In the genomic region with DNA sequence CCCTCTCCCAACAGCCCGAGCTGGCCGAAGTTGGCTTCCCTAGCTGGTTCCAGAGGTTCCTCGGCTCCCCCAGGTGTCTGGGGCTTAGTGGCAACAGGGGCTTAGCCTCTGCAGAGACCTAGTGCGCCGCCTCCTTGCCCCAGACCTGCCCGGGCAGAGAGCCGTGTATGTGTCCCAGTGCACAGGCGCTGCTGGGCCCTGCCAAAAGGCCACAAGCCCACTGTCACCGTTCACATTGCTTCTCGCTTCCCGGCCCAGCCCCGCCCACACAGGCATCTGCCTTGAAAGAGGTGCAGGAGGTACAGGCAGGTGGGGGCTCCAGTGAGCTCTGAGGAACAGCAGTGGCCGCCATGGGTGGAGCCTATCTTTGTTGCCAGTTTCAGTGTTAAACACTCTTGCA, we compare ENCODE assay signal across 24 cellular contexts. TPM values are rescaled to one million over a fixed set of nuclear protein-coding genes. Genes with fewer than 3 reads are reported as not detected.
DNase-seq lines count a peak whose midpoint lies in the region; ATAC-seq, FAIRE-seq and TF ChIP-seq lines count a peak whose summit lies in the region.
"Had no signal": no experiment of that assay in that cellular context is flagged by ENCODE, and none has a peak within 500 bp of the region (broad histone marks: within the 10 kb centered on the region; RNA-seq: fewer than 3 reads in every experiment).

No MANE protein-coding gene starts in this region.

- TF ChIP-seq RAD21 in H1 (IDR thresholded peaks at IDR 0.05 in 1 of 2, conservative IDR thresholded peaks at IDR 0.05 in 1 of 2; ENCODE audit: low read depth in 2 of 2, low read length in 2 of 2) (no peak), HepG2 (CRISPR knock-in tag; IDR thresholded peaks at IDR 0.05) (no peak)

- H3K4me3 ChIP-seq in H1 (ENCODE audit: extremely low read depth in 1 of 4, insufficient read depth in 2 of 4, low read depth in 3 of 4, low read length in 4 of 4): no peak overlapping the region
- H3K4me3 ChIP-seq in HepG2 (replicated peaks in 1 of 3; ENCODE audit: insufficient read depth in 1 of 3, low read depth in 2 of 3, low read length in 3 of 3): no peak overlapping the region
- H3K4me3 ChIP-seq: GM23248, K562 had no signal

- H3K9ac ChIP-seq in H1 (replicated peaks in 1 of 4; ENCODE audit: extremely low read depth in 1 of 4, low read depth in 3 of 4, low read length in 3 of 4) (no peak overlapping the region), HepG2 (ENCODE audit: insufficient read depth, low read depth, low read length) (no peak overlapping the region)
- H3K9ac ChIP-seq: GM23248, SK-N-SH had no signal

- no peak overlapping the region for H4K5ac ChIP-seq in H1 (ENCODE audit: insufficient read length, low read depth, low read length)

- BruUV-seq in HepG2 (replicated peaks; lab: Mats Ljungman, UMichigan): no TSS peak

- no peak overlapping the region for H2BK15ac ChIP-seq in H1 (ENCODE audit: low read length)

- peaks cover 0 to 2% of the 10 kb centered on the region in 2 experiments for H4K20me1 ChIP-seq in H1 (replicated peaks in 1 of 2; ENCODE audit: control insufficient read depth in 1 of 2, insufficient read depth in 2 of 2, low read length in 2 of 2)
- no peaks in the 10 kb centered on the region for H4K20me1 ChIP-seq in HepG2 (ENCODE audit: insufficient read depth, low read length)

- ATAC-seq in HepG2: no peak
- no peak for ATAC-seq in HG03175 (IDR thresholded peaks at IDR 0.05; ENCODE audit: unreplicated experiment)
- ATAC-seq: HCT116, K562 had no signal

- H3K23me2 ChIP-seq in H1 (ENCODE audit: low read depth, low read length): peaks cover 7% of the 10 kb centered on the region; the same call in 1 of the 2 replicates

- H3K36me3 ChIP-seq in H1 (ENCODE audit: control insufficient read depth in 2 of 4, insufficient read depth in 4 of 4, low read length in 3 of 4) (no peaks in the 10 kb centered on the region), HepG2 (replicated peaks in 1 of 2; ENCODE audit: control insufficient read depth in 1 of 2, insufficient read depth in 2 of 2, low read length in 2 of 2) (no peaks in the 10 kb centered on the region; a peak in 1 of 5 replicates)

- H3K4ac ChIP-seq in H1 (replicated peaks; ENCODE audit: insufficient read length, low read depth, low read length): no peak overlapping the region

- H2BK12ac ChIP-seq in H1 (ENCODE audit: low read depth, low read length): peak overlapping the region; percentile 80; the same call in 1 of the 2 replicates

- intact Hi-C loops in HepG2 (cut with micrococcal nuclease; ENCODE audit: unreplicated experiment): no loop called here

- H3K9me3 Mint-ChIP-seq in IgD-negative memory B cell (peaks cover 0 to 1% (median 0%) of the 10 kb centered on the region in 3 donors), nephron progenitor cell (no peaks in the 10 kb centered on the region)

- no peak overlapping the region for H2BK120ac ChIP-seq in H1 (replicated peaks; ENCODE audit: low read depth, low read length)

- no peak overlapping the region for H4K8ac ChIP-seq in H1 (ENCODE audit: extremely low read depth, insufficient read depth, low read length)

- H2BK20ac ChIP-seq in H1 (ENCODE audit: low read length): 0 out of 2 replicates have a peak overlapping the region, but pooled peaks have one; percentile 61

- no peak overlapping the region for H3K18ac ChIP-seq in H1 (ENCODE audit: extremely low read depth, low read length)

- H3K27ac Mint-ChIP-seq in IgD-negative memory B cell (peak overlapping the region in 2 of 3 donors; percentile 43 to 71), nephron progenitor cell (no peak overlapping the region)

- H3K9me3 ChIP-seq in H1 (ENCODE audit: insufficient read depth in 2 of 2, low read depth in 1 of 2, low read length in 1 of 2) (no peaks in the 10 kb centered on the region), HepG2 (ENCODE audit: low read length) (no peaks in the 10 kb centered on the region)
- H3K9me3 ChIP-seq: SK-N-SH had no signal

- H3K79me1 ChIP-seq in H1 (ENCODE audit: low read depth, low read length): peaks cover 7% of the 10 kb centered on the region; the same call in 1 of the 2 replicates

- H2AK5ac ChIP-seq in H1 (ENCODE audit: low read depth, low read length): peak overlapping the region; percentile 65; the same call in 1 of the 2 replicates

- peak; percentile 7 for DNase-seq in COLO668 (lab: John Stamatoyannopoulos, UW; ENCODE audit: unreplicated experiment)
- DNase-seq in H1 (ENCODE audit: low read depth in 1 of 2, low spot score in 2 of 2): no peak
- DNase-seq in HepG2 (ENCODE audit: low spot score): peak; percentile 20
- DNase-seq in 8988T: no peak
- DNase-seq in urothelium cell line (ENCODE audit: low spot score): no peak
- no peak for DNase-seq in nephron progenitor cell
- DNase-seq: DMS153, DND-41, GM23248, Kasumi-1, MV-4-11, NCI-H1105, NCI-H1436 treated with DMSO at 0.1 percent for 48 hours, NCI-H1930, NCI-H2107, NCI-H524 treated with DMSO at 0.1 percent for 48 hours, SK-N-SH had no signal

- H3K79me2 ChIP-seq in H1 (ENCODE audit: control insufficient read depth in 1 of 2, insufficient read depth in 2 of 2, low read length in 2 of 2) (peaks cover 0 to 9% of the 10 kb centered on the region in 2 experiments; a peak in 2 of 4 replicates), HepG2 (ENCODE audit: insufficient read depth, low read length) (peaks cover 14% of the 10 kb centered on the region)

- H3K14ac ChIP-seq in H1 (ENCODE audit: insufficient read length): no peak overlapping the region

- no peak for TF ChIP-seq EP300 in H1 (IDR thresholded peaks at IDR 0.05; ENCODE audit: borderline replicate concordance in 1 of 2, low read depth in 2 of 2, low read length in 2 of 2)
- TF ChIP-seq EP300 in HepG2 (IDR thresholded peaks at IDR 0.05; ENCODE audit: low read depth in 2 of 2, low read length in 2 of 2): no peak
- no peak for TF ChIP-seq EP300 in HepG2 (CRISPR knock-in tag; IDR thresholded peaks at IDR 0.05; ENCODE audit: borderline replicate concordance)

- no peaks in the 10 kb centered on the region for H3K36me3 Mint-ChIP-seq in IgD-negative memory B cell
- H3K36me3 Mint-ChIP-seq in nephron progenitor cell (ENCODE audit: low read depth): no peaks in the 10 kb centered on the region

- TF ChIP-seq POLR2A in H1 (IDR thresholded peaks at IDR 0.05; ENCODE audit: control extremely low read depth in 1 of 2, low read depth in 2 of 2, low read length in 2 of 2): no peak
- TF ChIP-seq POLR2A in HepG2 (IDR thresholded peaks at IDR 0.05; ENCODE audit: insufficient read depth in 1 of 2, low read depth in 2 of 2, low read length in 2 of 2): no peak

- H3K27ac ChIP-seq in H1 (ENCODE audit: low read depth, low read length): no peak overlapping the region; the same call in 1 of the 2 replicates
- no peak overlapping the region for H3K27ac ChIP-seq in HepG2 (ENCODE audit: extremely low read length, insufficient read depth, low read length)
- H3K27ac ChIP-seq: GM23248, HL-60 had no signal

- H4K91ac ChIP-seq in H1 (replicated peaks; ENCODE audit: insufficient read length, low read length): no peak overlapping the region

- H3K4me1 Mint-ChIP-seq in IgD-negative memory B cell: peaks cover 14 to 22% (median 15%) of the 10 kb centered on the region in 3 donors
- H3K4me1 Mint-ChIP-seq in nephron progenitor cell: peaks cover 26% of the 10 kb centered on the region

- no peak overlapping the region for H3K56ac ChIP-seq in H1 (replicated peaks; ENCODE audit: insufficient read length, low read depth, low read length)

- no peak overlapping the region for H2AFZ ChIP-seq in H1 (ENCODE audit: low read length)
- no peak overlapping the region for H2AFZ ChIP-seq in HepG2 (ENCODE audit: low read length)
- H2AFZ ChIP-seq: GM23248 had no signal

- in situ Hi-C loops in HepG2 (cut with HindIII; ENCODE audit: extremely low pct_ligation_motif_present, low pct_unique_long_range_greater_than_20kb): no loop called here

- TF ChIP-seq CTCF in H1 (IDR thresholded peaks at IDR 0.05; ENCODE audit: control extremely low read depth in 1 of 3, insufficient read depth in 1 of 3, low read depth in 1 of 3, low read length in 3 of 3) (no peak), HepG2 (CRISPR knock-in tag; IDR thresholded peaks at IDR 0.05) (no peak), nephron progenitor cell (IDR thresholded peaks at IDR 0.05) (no peak)

- whole genome bisulfite sequencing in H1 (ENCODE audit: extremely low coverage in 1 of 2, insufficient coverage in 1 of 2, insufficient read length in 1 of 2, insufficient replicate concordance in 2 of 2, low coverage in 1 of 2, low lambda C conversion rate in 2 of 2, missing lambda C conversion rate in 1 of 2), 2 experiments: 87% methylated on average over 13 of the region's 13 CpGs; no CpG with 5 or more reads in 1 of the 2 experiments
- WGBS in HepG2 (ENCODE audit: low lambda C conversion rate): 52% methylated on average over 3 of the region's 13 CpGs

- H3K4me2 ChIP-seq in H1 (ENCODE audit: insufficient read depth in 1 of 2, low read depth in 2 of 2, low read length in 2 of 2) (no peak overlapping the region), HepG2 (ENCODE audit: low read depth, low read length) (no peak overlapping the region)
- H3K4me2 ChIP-seq: SK-N-SH had no signal

- FAIRE-seq in H1 (lab: Jason Lieb, UNC) (no peak), HepG2 (lab: Jason Lieb, UNC) (no peak), urothelium cell line (lab: Jason Lieb, UNC) (no peak)
- FAIRE-seq: GM19239, K562, RCC 7860 had no signal

- H3K4me3 Mint-ChIP-seq in IgD-negative memory B cell (no peak overlapping the region), nephron progenitor cell (no peak overlapping the region)

- H3K27me3 ChIP-seq in H1 (replicated peaks in 1 of 4; ENCODE audit: control insufficient read depth in 3 of 4, extremely low read depth in 1 of 4, insufficient read depth in 3 of 4, low read length in 3 of 4) (no peaks in the 10 kb centered on the region; a peak in 2 of 7 replicates), HepG2 (ENCODE audit: control insufficient read depth in 1 of 2, insufficient read depth in 2 of 2, low read length in 2 of 2) (no peaks in the 10 kb centered on the region; a peak in 1 of 5 replicates)

- H3K4me1 ChIP-seq in H1 (replicated peaks in 1 of 4; ENCODE audit: control insufficient read depth in 3 of 4, insufficient read depth in 4 of 4, low read length in 3 of 4): peaks cover 2 to 13% (median 11%) of the 10 kb centered on the region in 4 experiments
- peaks cover 45% of the 10 kb centered on the region for H3K4me1 ChIP-seq in HepG2 (ENCODE audit: insufficient read depth, low read length)

- POLR2A ChIA-PET in H1 (lab: Charles Lee; ENCODE audit: partially characterized antibody): no interaction called here
- POLR2A ChIA-PET in HepG2 (lab: Yijun Ruan, JAX): no interaction called here

- H3K23ac ChIP-seq in H1 (ENCODE audit: insufficient read length): no peak overlapping the region

- H2BK5ac ChIP-seq in H1 (ENCODE audit: low read depth, low read length): peak overlapping the region; percentile 9; the same call in 1 of the 2 replicates

- CTCF ChIA-PET in H1 (lab: Charles Lee; ENCODE audit: partially characterized antibody): interaction anchor here (0.9 to 6.9 kb wide), 14 partner anchors 9 to 269 kb away, joined by 3 to 64 read pairs (median 4); partner anchors contain the start of gene SLC2A6
- CTCF ChIA-PET in HepG2 (lab: Yijun Ruan, JAX; ENCODE audit: low intra/inter-chr PET ratio, low total read pairs): no interaction called here

- H3K27me3 Mint-ChIP-seq in IgD-negative memory B cell: no peaks in the 10 kb centered on the region
- H3K27me3 Mint-ChIP-seq in nephron progenitor cell (ENCODE audit: low read depth, poor library complexity): peaks cover 3% of the 10 kb centered on the region

RNA-seq across cellular contexts. Expression of gene CACFD1, which starts 2.5 kb away (rescaled TPM):
- polyA plus RNA-seq in IgD-negative memory B cell: 15.9 TPM
- total RNA-seq in H1 (2021; fragmentation: NEBNext Ultra II Directional; extraction: Animal tissue kit (Norgen Biotek cat#: 25700)): 13.3 and 13.4 TPM in 2 replicates
- polyA plus RNA-seq in H1 (2011; rRNA removed): 15.5 and 23.6 TPM in 2 replicates
- polyA plus RNA-seq in H1 (2011; cell fraction: cytosol; rRNA removed): 18.6 TPM
- 36.2 TPM for polyA plus RNA-seq in H1 (2011; cell fraction: nucleus; rRNA removed)
- polyA plus RNA-seq in H1 (2012, experiment 1 of 2): 8.1 to 19.8 TPM (median 16.8 TPM) in 4 replicates
- polyA plus RNA-seq in H1 (2012, experiment 2 of 2): 11.4 TPM
- polyA plus RNA-seq in H1 (2013, experiment 1 of 2): 6.8 TPM
- 7.3 TPM for polyA plus RNA-seq in H1 (2013, experiment 2 of 2)
- polyA minus RNA-seq in H1 (2011; rRNA and poly(A)+ RNA removed): 15.2 and 20.4 TPM in 2 replicates
- polyA minus RNA-seq in H1 (2011; cell fraction: cytosol; rRNA and poly(A)+ RNA removed): 12.6 TPM
- polyA minus RNA-seq in H1 (2011; cell fraction: nucleus; rRNA and poly(A)+ RNA removed): 33.3 TPM
- 8.2 and 13.8 TPM in 2 replicates for total RNA-seq in HepG2 (2016; rRNA removed; fragmentation: Illumina TruSeq; extraction: Trizol)
- total RNA-seq in HepG2 (2016; cell fraction: cytosol; rRNA removed; fragmentation: Illumina TruSeq; extraction: Trizol; ENCODE audit: low read depth): 3.2 and 3.9 TPM in 2 replicates
- 7.9 and 15.6 TPM in 2 replicates for total RNA-seq in HepG2 (2016; cell fraction: insoluble cytoplasmic fraction; rRNA removed; fragmentation: Illumina TruSeq; extraction: Trizol)
- 10.0 and 11.4 TPM in 2 replicates for total RNA-seq in HepG2 (2016; cell fraction: membrane; rRNA removed; fragmentation: Illumina TruSeq; extraction: Trizol)
- total RNA-seq in HepG2 (2016; cell fraction: nucleus; rRNA removed; fragmentation: Illumina TruSeq; extraction: Trizol): 12.1 and 14.4 TPM in 2 replicates
- 14.6 and 21.3 TPM in 2 replicates for polyA plus RNA-seq in HepG2 (2011; rRNA removed)
- 13.1 and 15.4 TPM in 2 replicates for polyA plus RNA-seq in HepG2 (2011; cell fraction: cytosol; rRNA removed)
- polyA plus RNA-seq in HepG2 (2011; cell fraction: nucleus; rRNA removed): 33.2 and 35.5 TPM in 2 replicates
- 12.0 and 17.4 TPM in 2 replicates for polyA plus RNA-seq in HepG2 (2012)
- 3.2 and 4.4 TPM in 2 replicates for polyA plus RNA-seq in HepG2 (2016; cell fraction: cytosol; fragmentation: Illumina TruSeq; extraction: Trizol; ENCODE audit: low read depth)
- 8.6 and 9.0 TPM in 2 replicates for polyA plus RNA-seq in HepG2 (2016; cell fraction: insoluble cytoplasmic fraction; fragmentation: Illumina TruSeq; extraction: Trizol; ENCODE audit: low read depth)
- 8.8 and 9.3 TPM in 2 replicates for polyA plus RNA-seq in HepG2 (2016; cell fraction: membrane; fragmentation: Illumina TruSeq; extraction: Trizol; ENCODE audit: low read depth)
- 20.0 and 22.0 TPM in 2 replicates for polyA plus RNA-seq in HepG2 (2016; cell fraction: nucleus; fragmentation: Illumina TruSeq; extraction: Trizol; ENCODE audit: insufficient read depth, low read depth)
- polyA minus RNA-seq in HepG2 (2011; rRNA and poly(A)+ RNA removed; ENCODE audit: low replicate concordance): 8.1 and 55.0 TPM in 2 replicates
- 7.1 and 8.0 TPM in 2 replicates for polyA minus RNA-seq in HepG2 (2011; cell fraction: cytosol; rRNA and poly(A)+ RNA removed)
- polyA minus RNA-seq in HepG2 (2011; cell fraction: nucleus; rRNA and poly(A)+ RNA removed): 25.4 and 28.7 TPM in 2 replicates

RNA-seq across cellular contexts. Expression of gene SLC2A6, which starts 21.7 kb away (rescaled TPM):
- polyA plus RNA-seq in IgD-negative memory B cell (65.2 TPM), H1 (2011; rRNA removed) (17.8 and 18.6 TPM in 2 replicates), HepG2 (2011; rRNA removed) (4.1 and 9.1 TPM in 2 replicates)
- total RNA-seq in H1 (2021; fragmentation: NEBNext Ultra II Directional; extraction: Animal tissue kit (Norgen Biotek cat#: 25700)): 16.6 and 17.9 TPM in 2 replicates
- 16.9 TPM for polyA plus RNA-seq in H1 (2011; cell fraction: cytosol; rRNA removed)
- 22.9 TPM for polyA plus RNA-seq in H1 (2011; cell fraction: nucleus; rRNA removed)
- polyA plus RNA-seq in H1 (2012, experiment 1 of 2): 9.1 to 15.8 TPM (median 14.0 TPM) in 4 replicates
- 13.7 TPM for polyA plus RNA-seq in H1 (2012, experiment 2 of 2)
- polyA plus RNA-seq in H1 (2013, experiment 1 of 2): 21.9 TPM
- polyA plus RNA-seq in H1 (2013, experiment 2 of 2): 21.5 TPM
- polyA minus RNA-seq in H1 (2011; rRNA and poly(A)+ RNA removed): 8.2 and 10.5 TPM in 2 replicates
- polyA minus RNA-seq in H1 (2011; cell fraction: cytosol; rRNA and poly(A)+ RNA removed): 13.1 TPM
- 23.1 TPM for polyA minus RNA-seq in H1 (2011; cell fraction: nucleus; rRNA and poly(A)+ RNA removed)
- total RNA-seq in HepG2 (2016; rRNA removed; fragmentation: Illumina TruSeq; extraction: Trizol): 6.3 and 15.0 TPM in 2 replicates
- total RNA-seq in HepG2 (2016; cell fraction: cytosol; rRNA removed; fragmentation: Illumina TruSeq; extraction: Trizol; ENCODE audit: low read depth): 1.8 and 2.0 TPM in 2 replicates
- 5.3 and 14.9 TPM in 2 replicates for total RNA-seq in HepG2 (2016; cell fraction: insoluble cytoplasmic fraction; rRNA removed; fragmentation: Illumina TruSeq; extraction: Trizol)
- total RNA-seq in HepG2 (2016; cell fraction: membrane; rRNA removed; fragmentation: Illumina TruSeq; extraction: Trizol): 4.5 and 4.6 TPM in 2 replicates
- 16.5 and 16.8 TPM in 2 replicates for total RNA-seq in HepG2 (2016; cell fraction: nucleus; rRNA removed; fragmentation: Illumina TruSeq; extraction: Trizol)
- 5.0 and 5.7 TPM in 2 replicates for polyA plus RNA-seq in HepG2 (2011; cell fraction: cytosol; rRNA removed)
- polyA plus RNA-seq in HepG2 (2011; cell fraction: nucleus; rRNA removed): 7.2 and 12.6 TPM in 2 replicates
- polyA plus RNA-seq in HepG2 (2012): 2.1 and 4.5 TPM in 2 replicates
- polyA plus RNA-seq in HepG2 (2016; cell fraction: cytosol; fragmentation: Illumina TruSeq; extraction: Trizol; ENCODE audit: low read depth): 1.7 and 2.0 TPM in 2 replicates
- 4.0 and 5.0 TPM in 2 replicates for polyA plus RNA-seq in HepG2 (2016; cell fraction: insoluble cytoplasmic fraction; fragmentation: Illumina TruSeq; extraction: Trizol; ENCODE audit: low read depth)
- polyA plus RNA-seq in HepG2 (2016; cell fraction: membrane; fragmentation: Illumina TruSeq; extraction: Trizol; ENCODE audit: low read depth): 2.7 and 3.1 TPM in 2 replicates
- polyA plus RNA-seq in HepG2 (2016; cell fraction: nucleus; fragmentation: Illumina TruSeq; extraction: Trizol; ENCODE audit: insufficient read depth, low read depth): 22.0 and 22.4 TPM in 2 replicates
- polyA minus RNA-seq in HepG2 (2011; rRNA and poly(A)+ RNA removed; ENCODE audit: low replicate concordance): 16.3 and 18.5 TPM in 2 replicates
- 6.5 and 7.4 TPM in 2 replicates for polyA minus RNA-seq in HepG2 (2011; cell fraction: cytosol; rRNA and poly(A)+ RNA removed)
- 9.1 and 12.8 TPM in 2 replicates for polyA minus RNA-seq in HepG2 (2011; cell fraction: nucleus; rRNA and poly(A)+ RNA removed)

RNA-seq across cellular contexts. Expression of gene ADAMTS13, which starts 35.1 kb away (rescaled TPM):
- polyA plus RNA-seq in IgD-negative memory B cell (0.35 TPM), H1 (2011; rRNA removed) (4.4 and 6.6 TPM in 2 replicates), HepG2 (2011; rRNA removed) (4.5 and 5.0 TPM in 2 replicates)
- total RNA-seq in H1 (2021; fragmentation: NEBNext Ultra II Directional; extraction: Animal tissue kit (Norgen Biotek cat#: 25700)): 5.1 and 5.8 TPM in 2 replicates
- polyA plus RNA-seq in H1 (2011; cell fraction: cytosol; rRNA removed): 7.0 TPM
- polyA plus RNA-seq in H1 (2011; cell fraction: nucleus; rRNA removed): 44.8 TPM
- polyA plus RNA-seq in H1 (2012, experiment 1 of 2): 6.3 to 11.9 TPM (median 9.7 TPM) in 4 replicates
- polyA plus RNA-seq in H1 (2012, experiment 2 of 2): 3.8 TPM
- 2.4 TPM for polyA plus RNA-seq in H1 (2013, experiment 1 of 2)
- 2.8 TPM for polyA plus RNA-seq in H1 (2013, experiment 2 of 2)
- 1.5 and 2.2 TPM in 2 replicates for polyA minus RNA-seq in H1 (2011; rRNA and poly(A)+ RNA removed)
- 2.0 TPM for polyA minus RNA-seq in H1 (2011; cell fraction: cytosol; rRNA and poly(A)+ RNA removed)
- 5.4 TPM for polyA minus RNA-seq in H1 (2011; cell fraction: nucleus; rRNA and poly(A)+ RNA removed)
- total RNA-seq in HepG2 (2016; rRNA removed; fragmentation: Illumina TruSeq; extraction: Trizol): 0.69 and 0.91 TPM in 2 replicates
- 0.26 and 0.30 TPM in 2 replicates for total RNA-seq in HepG2 (2016; cell fraction: cytosol; rRNA removed; fragmentation: Illumina TruSeq; extraction: Trizol; ENCODE audit: low read depth)
- total RNA-seq in HepG2 (2016; cell fraction: insoluble cytoplasmic fraction; rRNA removed; fragmentation: Illumina TruSeq; extraction: Trizol): 0.22 and 0.91 TPM in 2 replicates
- total RNA-seq in HepG2 (2016; cell fraction: membrane; rRNA removed; fragmentation: Illumina TruSeq; extraction: Trizol): 0.21 and 0.37 TPM in 2 replicates
- total RNA-seq in HepG2 (2016; cell fraction: nucleus; rRNA removed; fragmentation: Illumina TruSeq; extraction: Trizol): 0.78 and 1.4 TPM in 2 replicates
- polyA plus RNA-seq in HepG2 (2011; cell fraction: cytosol; rRNA removed): 1.2 and 2.2 TPM in 2 replicates
- polyA plus RNA-seq in HepG2 (2011; cell fraction: nucleus; rRNA removed): 35.9 and 63.7 TPM in 2 replicates
- 1.4 and 2.0 TPM in 2 replicates for polyA plus RNA-seq in HepG2 (2012)
- 0.12 and 0.16 TPM in 2 replicates for polyA plus RNA-seq in HepG2 (2016; cell fraction: cytosol; fragmentation: Illumina TruSeq; extraction: Trizol; ENCODE audit: low read depth)
- polyA plus RNA-seq in HepG2 (2016; cell fraction: insoluble cytoplasmic fraction; fragmentation: Illumina TruSeq; extraction: Trizol; ENCODE audit: low read depth): 0.48 and 0.73 TPM in 2 replicates
- 0.14 and 0.23 TPM in 2 replicates for polyA plus RNA-seq in HepG2 (2016; cell fraction: membrane; fragmentation: Illumina TruSeq; extraction: Trizol; ENCODE audit: low read depth)
- polyA plus RNA-seq in HepG2 (2016; cell fraction: nucleus; fragmentation: Illumina TruSeq; extraction: Trizol; ENCODE audit: insufficient read depth, low read depth): 4.6 TPM in 2 replicates
- polyA minus RNA-seq in HepG2 (2011; rRNA and poly(A)+ RNA removed; ENCODE audit: low replicate concordance): 0.75 and 1.4 TPM in 2 replicates
- 0.30 and 0.62 TPM in 2 replicates for polyA minus RNA-seq in HepG2 (2011; cell fraction: cytosol; rRNA and poly(A)+ RNA removed)
- polyA minus RNA-seq in HepG2 (2011; cell fraction: nucleus; rRNA and poly(A)+ RNA removed): 2.4 and 3.1 TPM in 2 replicates

RNA-seq across cellular contexts. Expression of gene REXO4, which starts 39.4 kb away (rescaled TPM):
- polyA plus RNA-seq in IgD-negative memory B cell: 31.6 TPM
- total RNA-seq in H1 (2021; fragmentation: NEBNext Ultra II Directional; extraction: Animal tissue kit (Norgen Biotek cat#: 25700)): 37.7 and 38.3 TPM in 2 replicates
- 19.1 and 27.2 TPM in 2 replicates for polyA plus RNA-seq in H1 (2011; rRNA removed)
- 32.0 TPM for polyA plus RNA-seq in H1 (2011; cell fraction: cytosol; rRNA removed)
- polyA plus RNA-seq in H1 (2011; cell fraction: nucleus; rRNA removed): 25.6 TPM
- polyA plus RNA-seq in H1 (2012, experiment 1 of 2): 29.8 to 38.9 TPM (median 35.9 TPM) in 4 replicates
- polyA plus RNA-seq in H1 (2012, experiment 2 of 2): 16.3 TPM
- polyA plus RNA-seq in H1 (2013, experiment 1 of 2): 33.0 TPM
- polyA plus RNA-seq in H1 (2013, experiment 2 of 2): 32.0 TPM
- polyA minus RNA-seq in H1 (2011; rRNA and poly(A)+ RNA removed): 16.0 and 19.0 TPM in 2 replicates
- polyA minus RNA-seq in H1 (2011; cell fraction: cytosol; rRNA and poly(A)+ RNA removed): 18.6 TPM
- polyA minus RNA-seq in H1 (2011; cell fraction: nucleus; rRNA and poly(A)+ RNA removed): 12.3 TPM
- total RNA-seq in HepG2 (2016; rRNA removed; fragmentation: Illumina TruSeq; extraction: Trizol): 30.4 and 32.9 TPM in 2 replicates
- 13.1 and 13.7 TPM in 2 replicates for total RNA-seq in HepG2 (2016; cell fraction: cytosol; rRNA removed; fragmentation: Illumina TruSeq; extraction: Trizol; ENCODE audit: low read depth)
- 30.5 and 30.8 TPM in 2 replicates for total RNA-seq in HepG2 (2016; cell fraction: insoluble cytoplasmic fraction; rRNA removed; fragmentation: Illumina TruSeq; extraction: Trizol)
- total RNA-seq in HepG2 (2016; cell fraction: membrane; rRNA removed; fragmentation: Illumina TruSeq; extraction: Trizol): 26.1 and 26.5 TPM in 2 replicates
- 13.7 and 15.5 TPM in 2 replicates for total RNA-seq in HepG2 (2016; cell fraction: nucleus; rRNA removed; fragmentation: Illumina TruSeq; extraction: Trizol)
- polyA plus RNA-seq in HepG2 (2011; rRNA removed): 18.5 and 20.2 TPM in 2 replicates
- 20.6 and 24.2 TPM in 2 replicates for polyA plus RNA-seq in HepG2 (2011; cell fraction: cytosol; rRNA removed)
- 13.1 and 13.9 TPM in 2 replicates for polyA plus RNA-seq in HepG2 (2011; cell fraction: nucleus; rRNA removed)
- 18.4 and 20.8 TPM in 2 replicates for polyA plus RNA-seq in HepG2 (2012)
- polyA plus RNA-seq in HepG2 (2016; cell fraction: cytosol; fragmentation: Illumina TruSeq; extraction: Trizol; ENCODE audit: low read depth): 13.2 and 14.9 TPM in 2 replicates
- 40.1 and 41.2 TPM in 2 replicates for polyA plus RNA-seq in HepG2 (2016; cell fraction: insoluble cytoplasmic fraction; fragmentation: Illumina TruSeq; extraction: Trizol; ENCODE audit: low read depth)
- polyA plus RNA-seq in HepG2 (2016; cell fraction: membrane; fragmentation: Illumina TruSeq; extraction: Trizol; ENCODE audit: low read depth): 23.2 and 24.3 TPM in 2 replicates
- 25.0 and 27.5 TPM in 2 replicates for polyA plus RNA-seq in HepG2 (2016; cell fraction: nucleus; fragmentation: Illumina TruSeq; extraction: Trizol; ENCODE audit: insufficient read depth, low read depth)
- 29.1 and 46.3 TPM in 2 replicates for polyA minus RNA-seq in HepG2 (2011; rRNA and poly(A)+ RNA removed; ENCODE audit: low replicate concordance)
- polyA minus RNA-seq in HepG2 (2011; cell fraction: cytosol; rRNA and poly(A)+ RNA removed): 14.4 and 15.3 TPM in 2 replicates
- 16.2 TPM in 2 replicates for polyA minus RNA-seq in HepG2 (2011; cell fraction: nucleus; rRNA and poly(A)+ RNA removed)

Comparison
In these comparisons a context has a peak if more than half of its experiments do, and no peak if none do; other contexts are left out.
1. DNase-seq: peak in COLO668 (single experiment) and HepG2 (single experiment); none in H1 (0 of 2), 8988T (single experiment), urothelium cell line (single experiment) and nephron progenitor cell (single experiment).